In the genomic region with DNA sequence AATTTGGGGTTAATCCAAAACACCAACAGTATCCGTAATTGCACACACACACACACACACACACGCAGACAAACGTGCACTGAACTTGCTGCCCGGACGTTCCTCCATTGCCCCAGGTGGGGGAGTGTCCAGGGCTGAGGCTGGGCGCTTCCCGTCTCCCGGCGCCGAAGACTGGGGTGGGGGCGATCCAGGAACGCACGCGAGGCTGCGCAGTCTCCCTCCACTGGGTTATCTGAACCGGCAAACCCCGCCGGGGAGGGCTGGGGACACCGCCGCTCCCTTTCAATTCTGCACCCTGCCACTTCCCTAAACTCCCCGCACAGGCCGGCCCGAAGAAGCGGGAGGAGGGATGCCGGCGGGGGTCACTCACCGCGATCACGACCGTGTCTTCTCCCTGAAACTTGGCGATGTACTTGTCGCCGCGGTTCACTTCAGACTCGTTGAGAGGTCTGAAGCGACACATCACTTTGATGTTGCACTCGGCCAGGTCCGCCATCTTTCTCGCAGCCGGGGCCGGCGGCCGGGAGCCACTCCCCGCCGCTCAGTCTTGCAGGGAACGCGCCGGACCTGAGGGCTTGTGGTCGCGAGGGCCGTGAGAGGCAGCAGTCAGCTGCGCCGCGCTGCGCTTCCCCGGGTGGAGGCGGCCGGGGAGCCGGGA, we compare ENCODE assay signal across 1 cellular context.
TF ChIP-seq lines count a peak whose summit lies in the region.

No MANE protein-coding gene starts in this region.

TF ChIP-seq in H1, 55 proteins besides CTCF, POLR2A, EP300 and RAD21 (continued from another document):
- TF ChIP-seq, protein P1, sequence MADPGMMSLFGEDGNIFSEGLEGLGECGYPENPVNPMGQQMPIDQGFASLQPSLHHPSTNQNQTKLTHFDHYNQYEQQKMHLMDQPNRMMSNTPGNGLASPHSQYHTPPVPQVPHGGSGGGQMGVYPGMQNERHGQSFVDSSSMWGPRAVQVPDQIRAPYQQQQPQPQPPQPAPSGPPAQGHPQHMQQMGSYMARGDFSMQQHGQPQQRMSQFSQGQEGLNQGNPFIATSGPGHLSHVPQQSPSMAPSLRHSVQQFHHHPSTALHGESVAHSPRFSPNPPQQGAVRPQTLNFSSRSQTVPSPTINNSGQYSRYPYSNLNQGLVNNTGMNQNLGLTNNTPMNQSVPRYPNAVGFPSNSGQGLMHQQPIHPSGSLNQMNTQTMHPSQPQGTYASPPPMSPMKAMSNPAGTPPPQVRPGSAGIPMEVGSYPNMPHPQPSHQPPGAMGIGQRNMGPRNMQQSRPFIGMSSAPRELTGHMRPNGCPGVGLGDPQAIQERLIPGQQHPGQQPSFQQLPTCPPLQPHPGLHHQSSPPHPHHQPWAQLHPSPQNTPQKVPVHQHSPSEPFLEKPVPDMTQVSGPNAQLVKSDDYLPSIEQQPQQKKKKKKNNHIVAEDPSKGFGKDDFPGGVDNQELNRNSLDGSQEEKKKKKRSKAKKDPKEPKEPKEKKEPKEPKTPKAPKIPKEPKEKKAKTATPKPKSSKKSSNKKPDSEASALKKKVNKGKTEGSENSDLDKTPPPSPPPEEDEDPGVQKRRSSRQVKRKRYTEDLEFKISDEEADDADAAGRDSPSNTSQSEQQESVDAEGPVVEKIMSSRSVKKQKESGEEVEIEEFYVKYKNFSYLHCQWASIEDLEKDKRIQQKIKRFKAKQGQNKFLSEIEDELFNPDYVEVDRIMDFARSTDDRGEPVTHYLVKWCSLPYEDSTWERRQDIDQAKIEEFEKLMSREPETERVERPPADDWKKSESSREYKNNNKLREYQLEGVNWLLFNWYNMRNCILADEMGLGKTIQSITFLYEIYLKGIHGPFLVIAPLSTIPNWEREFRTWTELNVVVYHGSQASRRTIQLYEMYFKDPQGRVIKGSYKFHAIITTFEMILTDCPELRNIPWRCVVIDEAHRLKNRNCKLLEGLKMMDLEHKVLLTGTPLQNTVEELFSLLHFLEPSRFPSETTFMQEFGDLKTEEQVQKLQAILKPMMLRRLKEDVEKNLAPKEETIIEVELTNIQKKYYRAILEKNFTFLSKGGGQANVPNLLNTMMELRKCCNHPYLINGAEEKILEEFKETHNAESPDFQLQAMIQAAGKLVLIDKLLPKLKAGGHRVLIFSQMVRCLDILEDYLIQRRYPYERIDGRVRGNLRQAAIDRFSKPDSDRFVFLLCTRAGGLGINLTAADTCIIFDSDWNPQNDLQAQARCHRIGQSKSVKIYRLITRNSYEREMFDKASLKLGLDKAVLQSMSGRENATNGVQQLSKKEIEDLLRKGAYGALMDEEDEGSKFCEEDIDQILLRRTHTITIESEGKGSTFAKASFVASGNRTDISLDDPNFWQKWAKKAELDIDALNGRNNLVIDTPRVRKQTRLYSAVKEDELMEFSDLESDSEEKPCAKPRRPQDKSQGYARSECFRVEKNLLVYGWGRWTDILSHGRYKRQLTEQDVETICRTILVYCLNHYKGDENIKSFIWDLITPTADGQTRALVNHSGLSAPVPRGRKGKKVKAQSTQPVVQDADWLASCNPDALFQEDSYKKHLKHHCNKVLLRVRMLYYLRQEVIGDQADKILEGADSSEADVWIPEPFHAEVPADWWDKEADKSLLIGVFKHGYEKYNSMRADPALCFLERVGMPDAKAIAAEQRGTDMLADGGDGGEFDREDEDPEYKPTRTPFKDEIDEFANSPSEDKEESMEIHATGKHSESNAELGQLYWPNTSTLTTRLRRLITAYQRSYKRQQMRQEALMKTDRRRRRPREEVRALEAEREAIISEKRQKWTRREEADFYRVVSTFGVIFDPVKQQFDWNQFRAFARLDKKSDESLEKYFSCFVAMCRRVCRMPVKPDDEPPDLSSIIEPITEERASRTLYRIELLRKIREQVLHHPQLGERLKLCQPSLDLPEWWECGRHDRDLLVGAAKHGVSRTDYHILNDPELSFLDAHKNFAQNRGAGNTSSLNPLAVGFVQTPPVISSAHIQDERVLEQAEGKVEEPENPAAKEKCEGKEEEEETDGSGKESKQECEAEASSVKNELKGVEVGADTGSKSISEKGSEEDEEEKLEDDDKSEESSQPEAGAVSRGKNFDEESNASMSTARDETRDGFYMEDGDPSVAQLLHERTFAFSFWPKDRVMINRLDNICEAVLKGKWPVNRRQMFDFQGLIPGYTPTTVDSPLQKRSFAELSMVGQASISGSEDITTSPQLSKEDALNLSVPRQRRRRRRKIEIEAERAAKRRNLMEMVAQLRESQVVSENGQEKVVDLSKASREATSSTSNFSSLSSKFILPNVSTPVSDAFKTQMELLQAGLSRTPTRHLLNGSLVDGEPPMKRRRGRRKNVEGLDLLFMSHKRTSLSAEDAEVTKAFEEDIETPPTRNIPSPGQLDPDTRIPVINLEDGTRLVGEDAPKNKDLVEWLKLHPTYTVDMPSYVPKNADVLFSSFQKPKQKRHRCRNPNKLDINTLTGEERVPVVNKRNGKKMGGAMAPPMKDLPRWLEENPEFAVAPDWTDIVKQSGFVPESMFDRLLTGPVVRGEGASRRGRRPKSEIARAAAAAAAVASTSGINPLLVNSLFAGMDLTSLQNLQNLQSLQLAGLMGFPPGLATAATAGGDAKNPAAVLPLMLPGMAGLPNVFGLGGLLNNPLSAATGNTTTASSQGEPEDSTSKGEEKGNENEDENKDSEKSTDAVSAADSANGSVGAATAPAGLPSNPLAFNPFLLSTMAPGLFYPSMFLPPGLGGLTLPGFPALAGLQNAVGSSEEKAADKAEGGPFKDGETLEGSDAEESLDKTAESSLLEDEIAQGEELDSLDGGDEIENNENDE (IDR thresholded peaks at IDR 0.05; ENCODE audit: insufficient replicate concordance, low read length), result no peak
- TF ChIP-seq BACH1 (IDR thresholded peaks at IDR 0.05; ENCODE audit: low read length) (no peak), EZH2 (IDR thresholded peaks at IDR 0.05; ENCODE audit: low read depth, low read length, severe bottlenecking) (no peak), SAP30 (IDR thresholded peaks at IDR 0.05; ENCODE audit: insufficient read depth, insufficient replicate concordance, low read length) (peak; percentile 20), RXRA (IDR thresholded peaks at IDR 0.05; ENCODE audit: insufficient read depth, low read depth, low read length) (no peak), JUN (IDR thresholded peaks at IDR 0.05; ENCODE audit: low read depth, low read length) (no peak), TAF1 (IDR thresholded peaks at IDR 0.05; ENCODE audit: low read depth, low read length) (no peak), CTBP2 (IDR thresholded peaks at IDR 0.05; ENCODE audit: borderline replicate concordance, insufficient read depth, insufficient read length, low read length) (no peak), CBX5 (IDR thresholded peaks at IDR 0.05; ENCODE audit: low read depth, low read length) (no peak), BCL11A (IDR thresholded peaks at IDR 0.05; ENCODE audit: low read depth in 2 of 2, low read length in 2 of 2) (no peak), TCF12 (IDR thresholded peaks at IDR 0.05; ENCODE audit: low read depth, low read length) (no peak), MAX (IDR thresholded peaks at IDR 0.05) (0 out of 2 replicates have a peak, but pooled peaks have one; percentile 21), ASH2L (IDR thresholded peaks at IDR 0.05; ENCODE audit: low read length) (peak; percentile 94), EGR1 (IDR thresholded peaks at IDR 0.05; ENCODE audit: borderline replicate concordance, low read depth, low read length) (no peak), CHD1 (IDR thresholded peaks at IDR 0.05; ENCODE audit: low read depth, low read length) (no peak), GTF2F1 (IDR thresholded peaks at IDR 0.05; ENCODE audit: borderline replicate concordance, low read depth, low read length) (no peak), TAF7 (optimal IDR thresholded peaks at IDR 0.05; ENCODE audit: borderline replicate concordance, low read depth, low read length) (no peak), BRCA1 (IDR thresholded peaks at IDR 0.05; ENCODE audit: low read depth, low read length) (no peak), TBP (IDR thresholded peaks at IDR 0.05; ENCODE audit: low read depth, low read length) (no peak), SIN3A (conservative IDR thresholded peaks at IDR 0.05 in 1 of 2, IDR thresholded peaks at IDR 0.05 in 1 of 2; ENCODE audit: low read depth in 1 of 2, low read length in 2 of 2) (0 out of 4 replicates have a peak, but pooled peaks have one; percentile 31 to 37), YY1 (IDR thresholded peaks at IDR 0.05; ENCODE audit: low read depth, low read length) (no peak), POLR2AphosphoS5 (IDR thresholded peaks at IDR 0.05; ENCODE audit: low read depth, low read length) (no peak; the same call in 1 of the 2 replicates), KDM5A (IDR thresholded peaks at IDR 0.05; ENCODE audit: low read length) (0 out of 2 replicates have a peak, but pooled peaks have one; percentile 18), FOSL1 (IDR thresholded peaks at IDR 0.05; ENCODE audit: insufficient read depth, low read depth, low read length) (no peak), SIX5 (IDR thresholded peaks at IDR 0.05; ENCODE audit: low read depth, low read length) (no peak), KDM1A (IDR thresholded peaks at IDR 0.05; ENCODE audit: borderline replicate concordance, low read length) (no peak), RNF2 (IDR thresholded peaks at IDR 0.05; ENCODE audit: borderline replicate concordance, low read depth, low read length, missing control alignments, poor library complexity, severe bottlenecking) (no peak), SP2 (IDR thresholded peaks at IDR 0.05; ENCODE audit: low read length) (no peak), NRF1 (IDR thresholded peaks at IDR 0.05; ENCODE audit: low read depth, low read length) (no peak), ATF2 (IDR thresholded peaks at IDR 0.05; ENCODE audit: low read length) (no peak), SUZ12 (IDR thresholded peaks at IDR 0.05; ENCODE audit: low read length) (no peak), ATF3 (IDR thresholded peaks at IDR 0.05; ENCODE audit: insufficient read depth, low read depth, low read length) (no peak), USF2 (IDR thresholded peaks at IDR 0.05; ENCODE audit: low read length) (no peak), GABPA (IDR thresholded peaks at IDR 0.05; ENCODE audit: borderline replicate concordance, insufficient read depth, low read length) (no peak), SIRT6 (IDR thresholded peaks at IDR 0.05; ENCODE audit: low read length) (no peak), RBBP5 (IDR thresholded peaks at IDR 0.05; ENCODE audit: borderline replicate concordance, low read depth, low read length) (0 out of 2 replicates have a peak, but pooled peaks have one; percentile 97), HDAC6 (IDR thresholded peaks at IDR 0.05; ENCODE audit: low read depth, low read length) (no peak), CREB1 (IDR thresholded peaks at IDR 0.05) (0 out of 2 replicates have a peak, but pooled peaks have one; percentile 8), JUND (IDR thresholded peaks at IDR 0.05; ENCODE audit: low read length) (no peak), POU5F1 (IDR thresholded peaks at IDR 0.05; ENCODE audit: low read depth, low read length) (no peak), SRF (IDR thresholded peaks at IDR 0.05; ENCODE audit: low read depth, low read length) (no peak)
- TF ChIP-seq, protein P2, sequence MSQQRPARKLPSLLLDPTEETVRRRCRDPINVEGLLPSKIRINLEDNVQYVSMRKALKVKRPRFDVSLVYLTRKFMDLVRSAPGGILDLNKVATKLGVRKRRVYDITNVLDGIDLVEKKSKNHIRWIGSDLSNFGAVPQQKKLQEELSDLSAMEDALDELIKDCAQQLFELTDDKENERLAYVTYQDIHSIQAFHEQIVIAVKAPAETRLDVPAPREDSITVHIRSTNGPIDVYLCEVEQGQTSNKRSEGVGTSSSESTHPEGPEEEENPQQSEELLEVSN (IDR thresholded peaks at IDR 0.05), result no peak
